In the genomic region with DNA sequence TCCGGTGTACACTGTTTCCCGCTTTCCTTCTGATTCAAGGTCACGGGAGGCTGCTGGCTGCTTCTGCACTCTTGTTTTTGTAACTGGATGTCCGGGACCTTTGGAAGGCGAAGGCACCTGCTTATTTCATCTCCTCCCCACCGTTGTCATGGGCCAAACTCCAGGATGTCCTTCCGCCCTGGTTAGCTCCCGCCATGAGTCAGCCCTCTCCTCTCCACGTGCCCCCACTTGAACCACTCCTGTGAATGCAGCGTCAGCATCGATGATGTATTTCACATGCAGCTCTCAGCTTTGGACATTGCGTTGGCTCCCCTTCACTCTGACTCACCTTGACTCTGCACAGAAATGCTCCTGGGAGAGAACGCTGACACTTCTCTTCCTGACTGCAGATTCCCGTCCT, we compare ENCODE assay signal across 1 cellular context.
TF ChIP-seq lines count a peak whose summit lies in the region.

No MANE protein-coding gene starts in this region.

TF ChIP-seq in GM23338, 12 proteins besides CTCF, POLR2A, EP300 and RAD21:
- TF ChIP-seq, protein P1, sequence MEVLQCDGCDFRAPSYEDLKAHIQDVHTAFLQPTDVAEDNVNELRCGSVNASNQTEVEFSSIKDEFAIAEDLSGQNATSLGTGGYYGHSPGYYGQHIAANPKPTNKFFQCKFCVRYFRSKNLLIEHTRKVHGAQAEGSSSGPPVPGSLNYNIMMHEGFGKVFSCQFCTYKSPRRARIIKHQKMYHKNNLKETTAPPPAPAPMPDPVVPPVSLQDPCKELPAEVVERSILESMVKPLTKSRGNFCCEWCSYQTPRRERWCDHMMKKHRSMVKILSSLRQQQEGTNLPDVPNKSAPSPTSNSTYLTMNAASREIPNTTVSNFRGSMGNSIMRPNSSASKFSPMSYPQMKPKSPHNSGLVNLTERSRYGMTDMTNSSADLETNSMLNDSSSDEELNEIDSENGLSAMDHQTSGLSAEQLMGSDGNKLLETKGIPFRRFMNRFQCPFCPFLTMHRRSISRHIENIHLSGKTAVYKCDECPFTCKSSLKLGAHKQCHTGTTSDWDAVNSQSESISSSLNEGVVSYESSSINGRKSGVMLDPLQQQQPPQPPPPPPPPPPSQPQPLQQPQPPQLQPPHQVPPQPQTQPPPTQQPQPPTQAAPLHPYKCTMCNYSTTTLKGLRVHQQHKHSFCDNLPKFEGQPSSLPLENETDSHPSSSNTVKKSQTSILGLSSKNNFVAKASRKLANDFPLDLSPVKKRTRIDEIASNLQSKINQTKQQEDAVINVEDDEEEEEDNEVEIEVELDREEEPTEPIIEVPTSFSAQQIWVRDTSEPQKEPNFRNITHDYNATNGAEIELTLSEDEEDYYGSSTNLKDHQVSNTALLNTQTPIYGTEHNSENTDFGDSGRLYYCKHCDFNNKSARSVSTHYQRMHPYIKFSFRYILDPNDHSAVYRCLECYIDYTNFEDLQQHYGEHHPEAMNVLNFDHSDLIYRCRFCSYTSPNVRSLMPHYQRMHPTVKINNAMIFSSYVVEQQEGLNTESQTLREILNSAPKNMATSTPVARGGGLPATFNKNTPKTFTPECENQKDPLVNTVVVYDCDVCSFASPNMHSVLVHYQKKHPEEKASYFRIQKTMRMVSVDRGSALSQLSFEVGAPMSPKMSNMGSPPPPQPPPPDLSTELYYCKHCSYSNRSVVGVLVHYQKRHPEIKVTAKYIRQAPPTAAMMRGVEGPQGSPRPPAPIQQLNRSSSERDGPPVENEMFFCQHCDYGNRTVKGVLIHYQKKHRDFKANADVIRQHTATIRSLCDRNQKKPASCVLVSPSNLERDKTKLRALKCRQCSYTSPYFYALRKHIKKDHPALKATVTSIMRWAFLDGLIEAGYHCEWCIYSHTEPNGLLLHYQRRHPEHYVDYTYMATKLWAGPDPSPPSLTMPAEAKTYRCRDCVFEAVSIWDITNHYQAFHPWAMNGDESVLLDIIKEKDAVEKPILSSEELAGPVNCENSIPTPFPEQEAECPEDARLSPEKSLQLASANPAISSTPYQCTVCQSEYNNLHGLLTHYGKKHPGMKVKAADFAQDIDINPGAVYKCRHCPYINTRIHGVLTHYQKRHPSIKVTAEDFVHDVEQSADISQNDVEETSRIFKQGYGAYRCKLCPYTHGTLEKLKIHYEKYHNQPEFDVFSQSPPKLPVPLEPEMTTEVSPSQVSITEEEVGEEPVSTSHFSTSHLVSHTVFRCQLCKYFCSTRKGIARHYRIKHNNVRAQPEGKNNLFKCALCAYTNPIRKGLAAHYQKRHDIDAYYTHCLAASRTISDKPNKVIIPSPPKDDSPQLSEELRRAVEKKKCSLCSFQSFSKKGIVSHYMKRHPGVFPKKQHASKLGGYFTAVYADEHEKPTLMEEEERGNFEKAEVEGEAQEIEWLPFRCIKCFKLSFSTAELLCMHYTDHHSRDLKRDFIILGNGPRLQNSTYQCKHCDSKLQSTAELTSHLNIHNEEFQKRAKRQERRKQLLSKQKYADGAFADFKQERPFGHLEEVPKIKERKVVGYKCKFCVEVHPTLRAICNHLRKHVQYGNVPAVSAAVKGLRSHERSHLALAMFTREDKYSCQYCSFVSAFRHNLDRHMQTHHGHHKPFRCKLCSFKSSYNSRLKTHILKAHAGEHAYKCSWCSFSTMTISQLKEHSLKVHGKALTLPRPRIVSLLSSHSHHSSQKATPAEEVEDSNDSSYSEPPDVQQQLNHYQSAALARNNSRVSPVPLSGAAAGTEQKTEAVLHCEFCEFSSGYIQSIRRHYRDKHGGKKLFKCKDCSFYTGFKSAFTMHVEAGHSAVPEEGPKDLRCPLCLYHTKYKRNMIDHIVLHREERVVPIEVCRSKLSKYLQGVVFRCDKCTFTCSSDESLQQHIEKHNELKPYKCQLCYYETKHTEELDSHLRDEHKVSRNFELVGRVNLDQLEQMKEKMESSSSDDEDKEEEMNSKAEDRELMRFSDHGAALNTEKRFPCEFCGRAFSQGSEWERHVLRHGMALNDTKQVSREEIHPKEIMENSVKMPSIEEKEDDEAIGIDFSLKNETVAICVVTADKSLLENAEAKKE (CRISPR knock-in tag; IDR thresholded peaks at IDR 0.05) = no peak
- TF ChIP-seq POLR2AphosphoS5 (IDR thresholded peaks at IDR 0.05; ENCODE audit: low read depth) = no peak
- TF ChIP-seq NANOG (IDR thresholded peaks at IDR 0.05; ENCODE audit: borderline replicate concordance) = no peak
